7 cellular contexts compared by ENCODE assay signal in genomic region chr1:38029725-38030511, GRCh38. TPM values are rescaled to one million over a fixed set of nuclear protein-coding genes. Genes with fewer than 3 reads are reported as not detected.
DNase-seq lines count a peak whose midpoint lies in the region; ATAC-seq, FAIRE-seq and TF ChIP-seq lines count a peak whose summit lies in the region.

No MANE protein-coding gene starts in this region.

- TF ChIP-seq POLR2A in GM18951 (IDR thresholded peaks at IDR 0.05; ENCODE audit: extremely low read depth, insufficient read depth, insufficient read length) (peak; percentile 33), testis (IDR thresholded peaks at IDR 0.05) (no peak)

- peak overlapping the region; percentile 64 for H3K4me3 Mint-ChIP-seq in T-helper 17 cell

- in situ Hi-C loops in GM18951 (cut with MboI; ENCODE audit: low sequenced_read_pairs, unreplicated experiment), result loop anchor here (10.0 to 25.0 kb wide), 2 partner anchors 557 to 785 kb away; no protein-coding TSS in a partner anchor

- H3K4me1 ChIP-seq in mucosa of stomach (ENCODE audit: control insufficient read depth, insufficient read depth, low read length) (peaks cover 11% of the 10 kb centered on the region), testis (peaks cover 32% of the 10 kb centered on the region)

- H3K27ac Mint-ChIP-seq in T-helper 17 cell, result no peak overlapping the region

- intact Hi-C loops in testis (cut with DNase I; ENCODE audit: low total_unique reads), result loop anchor here (5.0 kb wide), 1 partner anchor 1057 kb away; no protein-coding TSS in a partner anchor

- peak overlapping the region; percentile 39 for H3K9ac ChIP-seq in mucosa of stomach (ENCODE audit: low read length)

- H3K27me3 ChIP-seq in bronchial epithelial cell (ENCODE audit: control insufficient read depth, insufficient read depth, low read length) (no peaks in the 10 kb centered on the region), mucosa of stomach (ENCODE audit: control insufficient read depth, insufficient read depth, low read length) (peaks cover 26% of the 10 kb centered on the region), testis (no peaks in the 10 kb centered on the region)

- no peak overlapping the region for H3K4me3 ChIP-seq in bronchial epithelial cell (ENCODE audit: low read depth, low read length)
- H3K4me3 ChIP-seq in mucosa of stomach (ENCODE audit: low read length), result no peak overlapping the region
- H3K4me3 ChIP-seq in testis, result no peak overlapping the region

- ATAC-seq in HG03159 (IDR thresholded peaks at IDR 0.05; ENCODE audit: unreplicated experiment) (peak; percentile 44), T-helper 17 cell (peak; percentile 73)

- peak overlapping the region; percentile 35 to 39 for H3K27ac ChIP-seq in testis

- peaks cover 6% of the 10 kb centered on the region for H3K27me3 Mint-ChIP-seq in T-helper 17 cell

- 39 to 46% methylated on average over 9 to 10 of the region's 10 CpGs for WGBS in testis, 2 donors

- no peak for TF ChIP-seq CTCF in bronchial epithelial cell (IDR thresholded peaks at IDR 0.05; ENCODE audit: insufficient read depth, low read length, severe bottlenecking)
- TF ChIP-seq CTCF in testis (IDR thresholded peaks at IDR 0.05), result no peak

- H3K36me3 Mint-ChIP-seq in T-helper 17 cell (ENCODE audit: low read depth), result peaks cover 3% of the 10 kb centered on the region

- DNase-seq in T-helper 17 cell (peak in 1 of 3 donors; percentile 28), bronchial epithelial cell (ENCODE audit: low read depth) (peak; percentile 87), testis (peak; percentile 61), amniotic stem cell (lab: John Stamatoyannopoulos, UW) (no peak)

- no peak for FAIRE-seq in bronchial epithelial cell (lab: Jason Lieb, UNC)

- H3K4me1 Mint-ChIP-seq in T-helper 17 cell, result peaks cover 23% of the 10 kb centered on the region

- H3K36me3 ChIP-seq in bronchial epithelial cell (ENCODE audit: control insufficient read depth, insufficient read depth, low read length) (no peaks in the 10 kb centered on the region), mucosa of stomach (ENCODE audit: control insufficient read depth, insufficient read depth, low read length) (peaks cover 10% of the 10 kb centered on the region), testis (ENCODE audit: low read depth, missing control alignments) (no peaks in the 10 kb centered on the region)

- H3K9me3 ChIP-seq in T-helper 17 cell (ENCODE audit: control insufficient read depth, low read length, poor library complexity, severe bottlenecking), result no peaks in the 10 kb centered on the region
- H3K9me3 ChIP-seq in mucosa of stomach (ENCODE audit: control insufficient read depth, low read length), result no peaks in the 10 kb centered on the region
- H3K9me3 ChIP-seq in testis, result no peaks in the 10 kb centered on the region

RNA-seq across cellular contexts. Expression of gene POU3F1, which starts 16.7 kb away (rescaled TPM):
- under 1 TPM in 1 of 2 donors, not detected in 1; 0.17 TPM for total RNA-seq in T-helper 17 cell
- under 0.01 and 0.13 TPM in 2 replicates for total RNA-seq in bronchial epithelial cell
- 1 to 10 TPM; 6.0 to 6.8 TPM for total RNA-seq in testis
- polyA plus RNA-seq in testis (ENCODE audit: insufficient read depth, low read depth, low replicate concordance), result 1.6 TPM

RNA-seq across cellular contexts. Expression of gene UTP11, which starts 17.4 kb away (rescaled TPM):
- total RNA-seq in T-helper 17 cell, result 10 to 100 TPM in 1 of 2 donors, 1 to 10 TPM in 1; 8.7 to 12.3 TPM
- 20.5 and 20.9 TPM in 2 replicates for total RNA-seq in bronchial epithelial cell
- 10 to 100 TPM; 35.6 to 42.4 TPM for total RNA-seq in testis
- 43.3 TPM for polyA plus RNA-seq in testis (ENCODE audit: insufficient read depth, low read depth, low replicate concordance)

RNA-seq across cellular contexts. Expression of gene FHL3, which starts 24.6 kb away (rescaled TPM):
- 1 to 10 TPM; 3.6 to 4.9 TPM for total RNA-seq in T-helper 17 cell
- total RNA-seq in bronchial epithelial cell, result 2.6 and 6.7 TPM in 2 replicates
- 10 to 100 TPM; 21.3 to 28.7 TPM for total RNA-seq in testis
- polyA plus RNA-seq in testis (ENCODE audit: insufficient read depth, low read depth, low replicate concordance), result 20.7 TPM

RNA-seq across cellular contexts. Expression of gene SF3A3, which starts 40.1 kb away (rescaled TPM):
- total RNA-seq in T-helper 17 cell, result 10 to 100 TPM; 43.9 to 48.8 TPM
- total RNA-seq in bronchial epithelial cell, result 83.2 and 90.6 TPM in 2 replicates
- total RNA-seq in testis, result 10 to 100 TPM; 59.3 to 74.6 TPM
- polyA plus RNA-seq in testis (ENCODE audit: insufficient read depth, low read depth, low replicate concordance), result 87.5 TPM
